In genomic region chr22:28429711-28430110, GRCh38 we compare ENCODE assay signal across 29 cellular contexts.
"Had no signal": no experiment of that assay in that cellular context is flagged by ENCODE, and none has a peak within 500 bp of the region (broad histone marks: within the 10 kb centered on the region; RNA-seq: fewer than 3 reads in every experiment).

No MANE protein-coding gene starts in this region.

- ATAC-seq: activated CD4-positive, alpha-beta T cell treated with anti-CD3 and anti-CD28 coated beads for 36 hours; activated CD8-positive, alpha-beta memory T cell treated with anti-CD3 and anti-CD28 coated beads, Interleukin-2, amount 10 ng/mL, durations not matched to agents 7 days and 5 days; activated CD8-positive, alpha-beta T cell treated with anti-CD3 and anti-CD28 coated beads, Interleukin-2, amount 10 ng/mL, durations not matched to agents 7 days and 5 days; left lung; lower lobe of right lung; naive thymus-derived CD8-positive, alpha-beta T cell; right lobe of liver; stimulated activated memory B cell treated with anti-CD40 and anti-IgM and Interleukin-4, amounts not matched to agents 10 μg/mL and 1 μg/mL and 100 μg/mL, for 72 hours; stimulated activated naive CD8-positive, alpha-beta T cell treated with anti-CD3 and anti-CD28 coated beads, Interleukin-15, amount 100 ng/mL, for 72 hours had no signal

- H3K4me3 ChIP-seq: esophagus muscularis mucosa, left lung, lower lobe of right lung, right lobe of liver, skin epidermis, vagina had no signal

- H3K27ac Mint-ChIP-seq: activated CD4-positive, alpha-beta T cell treated with anti-CD3 and anti-CD28 coated beads for 36 hours; activated CD8-positive, alpha-beta memory T cell treated with anti-CD3 and anti-CD28 coated beads, Interleukin-2, amount 10 ng/mL, durations not matched to agents 7 days and 5 days; activated CD8-positive, alpha-beta T cell treated with anti-CD3 and anti-CD28 coated beads, Interleukin-2, amount 10 ng/mL, durations not matched to agents 7 days and 5 days; activated naive CD8-positive, alpha-beta T cell; naive thymus-derived CD8-positive, alpha-beta T cell; stimulated activated memory B cell treated with anti-CD40 and anti-IgM and Interleukin-4, amounts not matched to agents 10 μg/mL and 1 μg/mL and 100 μg/mL, for 72 hours; stimulated activated naive CD8-positive, alpha-beta T cell treated with anti-CD3 and anti-CD28 coated beads, Interleukin-15, amount 100 ng/mL, for 72 hours; type B pancreatic cell had no signal

- H3K36me3 Mint-ChIP-seq: activated CD8-positive, alpha-beta memory T cell treated with anti-CD3 and anti-CD28 coated beads, Interleukin-2, amount 10 ng/mL, durations not matched to agents 7 days and 5 days; naive thymus-derived CD8-positive, alpha-beta T cell; stimulated activated memory B cell treated with anti-CD40 and anti-IgM and Interleukin-4, amounts not matched to agents 10 μg/mL and 1 μg/mL and 100 μg/mL, for 72 hours had no signal

- H3K4me3 Mint-ChIP-seq: activated CD4-positive, alpha-beta T cell treated with anti-CD3 and anti-CD28 coated beads for 36 hours; activated CD8-positive, alpha-beta memory T cell treated with anti-CD3 and anti-CD28 coated beads, Interleukin-2, amount 10 ng/mL, durations not matched to agents 7 days and 5 days; activated CD8-positive, alpha-beta T cell treated with anti-CD3 and anti-CD28 coated beads, Interleukin-2, amount 10 ng/mL, durations not matched to agents 7 days and 5 days; activated naive CD8-positive, alpha-beta T cell; central memory CD8-positive, alpha-beta T cell; naive thymus-derived CD8-positive, alpha-beta T cell; neural crest cell; stimulated activated memory B cell treated with anti-CD40 and anti-IgM and Interleukin-4, amounts not matched to agents 10 μg/mL and 1 μg/mL and 100 μg/mL, for 72 hours; stimulated activated naive CD8-positive, alpha-beta T cell treated with anti-CD3 and anti-CD28 coated beads, Interleukin-15, amount 100 ng/mL, for 72 hours; type B pancreatic cell had no signal

- H3K9me3 ChIP-seq: esophagus muscularis mucosa, left lung, lower lobe of right lung, right lobe of liver, vagina had no signal

- DNase-seq: activated CD4-positive, alpha-beta T cell treated with anti-CD3 and anti-CD28 coated beads for 36 hours; activated CD4-positive, CD25-positive, alpha-beta regulatory T cell; activated CD8-positive, alpha-beta memory T cell treated with anti-CD3 and anti-CD28 coated beads, Interleukin-2, amount 10 ng/mL, durations not matched to agents 7 days and 5 days; activated CD8-positive, alpha-beta T cell treated with anti-CD3 and anti-CD28 coated beads, Interleukin-2, amount 10 ng/mL, durations not matched to agents 7 days and 5 days; activated effector memory CD4-positive, alpha-beta T cell treated with Interleukin-2 at 50 U/mL for 16 hours; activated naive CD4-positive, alpha-beta T cell treated with Interleukin-2 at 50 U/mL for 16 hours; amniotic stem cell; dermis blood vessel endothelial cell; effector CD4-positive, alpha-beta T cell; left lung; lower lobe of right lung; mesenchymal stem cell; naive thymus-derived CD8-positive, alpha-beta T cell; right lobe of liver; stimulated activated CD4-positive, alpha-beta T cell treated with anti-CD3 and anti-CD28 coated beads, Interleukin-4, amount 100 ng/mL, for 24 hours; stimulated activated naive CD8-positive, alpha-beta T cell treated with anti-CD3 and anti-CD28 coated beads, Interleukin-15, amount 100 ng/mL, for 72 hours; substantia nigra had no signal

- H3K4me1 Mint-ChIP-seq: activated CD4-positive, alpha-beta T cell treated with anti-CD3 and anti-CD28 coated beads for 36 hours; activated CD8-positive, alpha-beta memory T cell treated with anti-CD3 and anti-CD28 coated beads, Interleukin-2, amount 10 ng/mL, durations not matched to agents 7 days and 5 days; central memory CD8-positive, alpha-beta T cell; stimulated activated memory B cell treated with anti-CD40 and anti-IgM and Interleukin-4, amounts not matched to agents 10 μg/mL and 1 μg/mL and 100 μg/mL, for 72 hours; stimulated activated naive CD8-positive, alpha-beta T cell treated with anti-CD3 and anti-CD28 coated beads, Interleukin-15, amount 100 ng/mL, for 72 hours had no signal

- H3K4me1 ChIP-seq: right lobe of liver had no signal

- H3K9me3 Mint-ChIP-seq: central memory CD8-positive, alpha-beta T cell; naive thymus-derived CD8-positive, alpha-beta T cell; stimulated activated memory B cell treated with anti-CD40 and anti-IgM and Interleukin-4, amounts not matched to agents 10 μg/mL and 1 μg/mL and 100 μg/mL, for 72 hours; stimulated activated naive CD8-positive, alpha-beta T cell treated with anti-CD3 and anti-CD28 coated beads, Interleukin-15, amount 100 ng/mL, for 72 hours had no signal

- H3K27me3 ChIP-seq: esophagus muscularis mucosa, left lung, right lobe of liver, vagina had no signal

- FAIRE-seq: bronchial epithelial cell, colon, frontal cortex, islet of Langerhans had no signal

- H3K27ac ChIP-seq: esophagus muscularis mucosa, left lung, lower lobe of right lung, right lobe of liver, skin epidermis, vagina had no signal

- H3K36me3 ChIP-seq: esophagus muscularis mucosa, left lung, lower lobe of right lung, right lobe of liver, vagina had no signal
